8 cellular contexts compared by ENCODE assay signal in the genomic region with DNA sequence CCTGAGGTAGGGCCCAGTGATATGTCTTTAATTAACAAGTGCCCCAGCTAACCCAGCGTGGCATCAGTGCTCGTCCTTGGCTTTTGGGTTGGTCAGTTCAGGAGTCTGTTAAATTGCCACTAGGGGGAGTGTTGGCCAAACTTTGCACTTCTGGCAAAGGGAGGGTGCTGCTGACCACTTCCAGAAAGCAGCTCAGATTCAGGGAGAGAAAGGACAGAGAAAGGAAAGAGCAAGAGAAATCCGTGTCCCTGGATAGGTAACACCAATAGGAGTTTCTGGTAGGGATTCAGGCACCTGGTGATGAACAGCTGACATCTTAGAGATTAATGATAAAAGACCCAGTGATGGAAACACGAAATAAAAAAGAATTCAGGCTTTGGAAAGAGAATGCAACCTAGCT.
DNase-seq lines count a peak whose midpoint lies in the region; ATAC-seq and TF ChIP-seq lines count a peak whose summit lies in the region.

No MANE protein-coding gene starts in this region.

- H3F3A ChIP-seq in GM23248 (ENCODE audit: insufficient read depth) (no peaks in the 10 kb centered on the region), OCI-LY1 (ENCODE audit: insufficient read depth, low read length) (no peaks in the 10 kb centered on the region)

- H3K9ac ChIP-seq in GM23248 (no peak overlapping the region), OCI-LY1 (ENCODE audit: low read length) (no peak overlapping the region)

- H3K9me3 Mint-ChIP-seq in stimulated activated effector memory CD8-positive, alpha-beta T cell treated with anti-CD3 and anti-CD28 coated beads, Interleukin-12 subunit alpha, Interleukin-12 subunit beta, amount 100 ng/mL, for 72 hours, result peaks cover 10% of the 10 kb centered on the region

- peak; percentile 64 for DNase-seq in BE2C
- peak; percentile 78 for DNase-seq in GM23248
- DNase-seq in dermis microvascular lymphatic vessel endothelial cell (ENCODE audit: low read depth in 2 of 2), result peak; percentile 51 to 70
- peak; percentile 58 for DNase-seq in lung (ENCODE audit: low spot score)
- DNase-seq in stimulated activated effector memory CD8-positive, alpha-beta T cell treated with anti-CD3 and anti-CD28 coated beads, Interleukin-12 subunit alpha, Interleukin-12 subunit beta, amount 100 ng/mL, for 72 hours (ENCODE audit: low spot score in 2 of 2), result no peak

- H3K4me3 ChIP-seq in BE2C (ENCODE audit: low read depth, low read length), result no peak overlapping the region
- no peak overlapping the region for H3K4me3 ChIP-seq in GM23248
- H3K4me3 ChIP-seq in OCI-LY1 (ENCODE audit: low read depth, low read length, poor library complexity, severe bottlenecking), result no peak overlapping the region
- no peak overlapping the region for H3K4me3 ChIP-seq in lung

- H3K4me1 Mint-ChIP-seq in stimulated activated effector memory CD8-positive, alpha-beta T cell treated with anti-CD3 and anti-CD28 coated beads, Interleukin-12 subunit alpha, Interleukin-12 subunit beta, amount 100 ng/mL, for 72 hours, result peaks cover 41% of the 10 kb centered on the region

- H3K4me2 ChIP-seq in GM23248 (ENCODE audit: unreplicated experiment) (no peak overlapping the region), OCI-LY1 (ENCODE audit: low read length) (no peak overlapping the region)

- H3K4me1 ChIP-seq in BE2C (peaks cover 10% of the 10 kb centered on the region), GM23248 (ENCODE audit: insufficient read depth) (no peaks in the 10 kb centered on the region), OCI-LY1 (ENCODE audit: insufficient read depth, low read length, severe bottlenecking) (peaks cover 4% of the 10 kb centered on the region), lung (ENCODE audit: control insufficient read depth in 2 of 2, insufficient read depth in 2 of 2, low read length in 2 of 2) (no peaks in the 10 kb centered on the region)

- TF ChIP-seq CTCF in BE2C (IDR thresholded peaks at IDR 0.05; ENCODE audit: low read depth, low read length) (peak; percentile 88), OCI-LY1 (IDR thresholded peaks at IDR 0.05; ENCODE audit: low read length) (peak; percentile 97), lung (IDR thresholded peaks at IDR 0.05; ENCODE audit: control extremely low read depth, extremely low read depth) (peak; percentile 71)

- no peaks in the 10 kb centered on the region for H3K9me2 ChIP-seq in GM23248 (ENCODE audit: insufficient read depth)
- H3K9me2 ChIP-seq in OCI-LY1 (ENCODE audit: low read depth, low read length), result no peaks in the 10 kb centered on the region

- in situ Hi-C loops in GM23248 (cut with MboI), result no loop called here

- WGBS in GM23248 (ENCODE audit: low coverage in 1 of 2, low lambda C conversion rate in 2 of 2, missing lambda C conversion rate in 2 of 2), 2 experiments, result 16 to 20% methylated on average over 4 of the region's 4 CpGs
- WGBS in lung, 2 donors, result 48 to 69% methylated on average over 4 of the region's 4 CpGs

- H3K36me3 ChIP-seq in BE2C (no peaks in the 10 kb centered on the region), GM23248 (ENCODE audit: low read depth) (no peaks in the 10 kb centered on the region), OCI-LY1 (ENCODE audit: insufficient read depth, low read length) (no peaks in the 10 kb centered on the region), lung (ENCODE audit: control insufficient read depth in 2 of 2, insufficient read depth in 2 of 2, low read length in 2 of 2) (no peaks in the 10 kb centered on the region)

- H2AFZ ChIP-seq in GM23248 (no peak overlapping the region), OCI-LY1 (ENCODE audit: low read length) (no peak overlapping the region)

- ATAC-seq in lung (ENCODE audit: insufficient read depth, low FRiP score) (peak; percentile 80), GM18517 (IDR thresholded peaks at IDR 0.05; ENCODE audit: unreplicated experiment) (no peak), GM18498 (IDR thresholded peaks at IDR 0.05; ENCODE audit: unreplicated experiment) (no peak)
- no peak for ATAC-seq in stimulated activated effector memory CD8-positive, alpha-beta T cell treated with anti-CD3 and anti-CD28 coated beads, Interleukin-12 subunit alpha, Interleukin-12 subunit beta, amount 100 ng/mL, for 72 hours

- H3K9me3 ChIP-seq in BE2C (no peaks in the 10 kb centered on the region), GM23248 (ENCODE audit: low read depth) (no peaks in the 10 kb centered on the region), OCI-LY1 (ENCODE audit: low read length) (no peaks in the 10 kb centered on the region), lung (ENCODE audit: control insufficient read depth in 2 of 2, insufficient read depth in 1 of 2, low read length in 1 of 2) (no peaks in the 10 kb centered on the region)

- H4K20me1 ChIP-seq in GM23248 (ENCODE audit: insufficient read depth) (no peaks in the 10 kb centered on the region), OCI-LY1 (ENCODE audit: insufficient read depth, low read length) (no peaks in the 10 kb centered on the region)

- no peaks in the 10 kb centered on the region for H3K79me2 ChIP-seq in GM23248 (ENCODE audit: insufficient read depth)
- no peaks in the 10 kb centered on the region for H3K79me2 ChIP-seq in OCI-LY1 (ENCODE audit: insufficient read depth, low read length)

- H3K36me3 Mint-ChIP-seq in stimulated activated effector memory CD8-positive, alpha-beta T cell treated with anti-CD3 and anti-CD28 coated beads, Interleukin-12 subunit alpha, Interleukin-12 subunit beta, amount 100 ng/mL, for 72 hours, result peaks cover 6% of the 10 kb centered on the region

- no peak overlapping the region for H3K4me3 Mint-ChIP-seq in stimulated activated effector memory CD8-positive, alpha-beta T cell treated with anti-CD3 and anti-CD28 coated beads, Interleukin-12 subunit alpha, Interleukin-12 subunit beta, amount 100 ng/mL, for 72 hours

- H3K27ac ChIP-seq in GM23248 (no peak overlapping the region), OCI-LY1 (ENCODE audit: low read depth, low read length, poor library complexity, severe bottlenecking) (no peak overlapping the region), lung (ENCODE audit: low read depth in 1 of 2, low read length in 1 of 2) (no peak overlapping the region)

- H3K27me3 ChIP-seq in BE2C, result 0 out of 2 replicates have a peak, but pooled peaks cover 4% of the 10 kb centered on the region
- H3K27me3 ChIP-seq in GM23248 (replicated peaks; ENCODE audit: insufficient read depth), result no peaks in the 10 kb centered on the region
- H3K27me3 ChIP-seq in OCI-LY1 (ENCODE audit: insufficient read depth, low read length), result no peaks in the 10 kb centered on the region
- no peaks in the 10 kb centered on the region for H3K27me3 ChIP-seq in lung (ENCODE audit: control insufficient read depth, insufficient read depth)

- H3K27ac Mint-ChIP-seq in stimulated activated effector memory CD8-positive, alpha-beta T cell treated with anti-CD3 and anti-CD28 coated beads, Interleukin-12 subunit alpha, Interleukin-12 subunit beta, amount 100 ng/mL, for 72 hours, result no peak overlapping the region

Comparison
In these comparisons a context has a peak if more than half of its experiments do, and no peak if none do; other contexts are left out.
1. DNase-seq: peak in BE2C (single experiment), GM23248 (single experiment), dermis microvascular lymphatic vessel endothelial cell (2 of 2) and lung (single experiment); none in stimulated activated effector memory CD8-positive, alpha-beta T cell treated with anti-CD3 and anti-CD28 coated beads, Interleukin-12 subunit alpha, Interleukin-12 subunit beta, amount 100 ng/mL, for 72 hours (0 of 2).
2. Peak in every context shown above with its lines, with median percentiles within 50 percentile points of each other: CTCF ChIP-seq.